8 cellular contexts compared by ENCODE assay signal in genomic region chr9:117782931-117783788, GRCh38.
DNase-seq lines count a peak whose midpoint lies in the region; ATAC-seq and TF ChIP-seq lines count a peak whose summit lies in the region.

No MANE protein-coding gene starts in this region.

- H3K27ac ChIP-seq in angular gyrus (ENCODE audit: low read depth, low read length) (peak overlapping the region; percentile 79), right cardiac atrium (ENCODE audit: low read length) (no peak overlapping the region)

- ATAC-seq in HG02610 (IDR thresholded peaks at IDR 0.05; ENCODE audit: unreplicated experiment): peak; percentile 89
- ATAC-seq in right cardiac atrium: peak; percentile 93 to 96

- TF ChIP-seq CTCF in GM12875 (IDR thresholded peaks at IDR 0.05; ENCODE audit: borderline replicate concordance, insufficient read depth, low read depth, low read length): peak; percentile 68

- intact Hi-C loops in right cardiac atrium (cut with DNase I): loop anchor here in 1 of 4 donors (10.0 kb wide), 1 partner anchor 138 kb away; no protein-coding TSS in a partner anchor

- H3K4me3 ChIP-seq in GM12875 (ENCODE audit: low read depth, low read length): no peak overlapping the region
- H3K4me3 ChIP-seq in right cardiac atrium (ENCODE audit: low read length): peak overlapping the region; percentile 72

- H3K9me3 ChIP-seq in right cardiac atrium (ENCODE audit: control insufficient read depth, low read length): no peaks in the 10 kb centered on the region

- peaks cover 2% of the 10 kb centered on the region for H3K4me1 ChIP-seq in right cardiac atrium (ENCODE audit: control insufficient read depth, insufficient read depth, low read length)

- DNase-seq in NCI-H1048 (lab: John Stamatoyannopoulos, UW) (peak; percentile 7), SW 1271 (lab: John Stamatoyannopoulos, UW) (peak; percentile 18 to 42), right cardiac atrium (peak; percentile 70 to 90 (median 83)), putamen (ENCODE audit: low spot score) (peak; percentile 90), 8988T (no peak)

- WGBS in right cardiac atrium: 15% methylated on average over 10 of the region's 10 CpGs

- no peaks in the 10 kb centered on the region for H3K27me3 ChIP-seq in right cardiac atrium (ENCODE audit: control insufficient read depth, insufficient read depth)
